ENCODE assay signal across 23 cellular contexts in the genomic region with DNA sequence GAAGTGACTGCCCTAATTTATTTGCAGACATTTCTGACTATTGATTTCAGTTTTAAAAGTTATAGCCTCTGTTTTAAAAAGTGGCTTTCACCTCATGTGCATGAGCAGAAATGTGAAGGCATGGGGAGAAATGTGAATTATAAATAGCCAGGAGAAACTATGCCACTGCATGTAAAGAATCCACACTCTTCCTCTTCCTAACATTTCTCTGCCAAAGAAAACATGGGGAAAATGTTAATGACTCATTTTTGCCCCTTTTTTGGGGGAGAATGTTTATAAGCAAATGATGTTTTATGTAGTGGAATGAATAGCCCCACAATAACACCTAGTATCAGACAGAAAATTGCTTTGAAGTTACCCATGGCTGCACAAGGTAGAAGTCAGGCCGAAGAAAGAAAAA.
DNase-seq lines count a peak whose midpoint lies in the region; ATAC-seq and TF ChIP-seq lines count a peak whose summit lies in the region.
"Had no signal": no experiment of that assay in that cellular context is flagged by ENCODE, and none has a peak within 500 bp of the region (broad histone marks: within the 10 kb centered on the region; RNA-seq: fewer than 3 reads in every experiment).

No MANE protein-coding gene starts in this region.

- H3K36me3 ChIP-seq in left ventricle myocardium inferior = no peaks in the 10 kb centered on the region
- no peaks in the 10 kb centered on the region for H3K36me3 ChIP-seq in heart right ventricle
- H3K36me3 ChIP-seq in esophagus muscularis mucosa = no peaks in the 10 kb centered on the region
- H3K36me3 ChIP-seq in neuron (ENCODE audit: insufficient read depth, low read length) = no peaks in the 10 kb centered on the region
- H3K36me3 ChIP-seq: brain microvascular endothelial cell had no signal

- H3K27ac ChIP-seq in left ventricle myocardium inferior (replicated peaks) = peak overlapping the region; percentile 49
- H3K27ac ChIP-seq in heart right ventricle = peak overlapping the region in 3 of 10 donors; percentile 4 to 35 (median 33)
- peak overlapping the region; percentile 64 to 76 (median 73) for H3K27ac ChIP-seq in esophagus muscularis mucosa (replicated peaks in 1 of 4)
- H3K27ac ChIP-seq: brain microvascular endothelial cell had no signal

- TF ChIP-seq CTCF in left ventricle myocardium inferior (IDR thresholded peaks at IDR 0.05; ENCODE audit: borderline replicate concordance) (no peak), heart right ventricle (IDR thresholded peaks at IDR 0.05) (no peak), esophagus muscularis mucosa (IDR thresholded peaks at IDR 0.05) (no peak)

- intact Hi-C loops in left ventricle myocardium inferior (cut with micrococcal nuclease) (no loop called here), heart right ventricle (cut with DNase I) (loop anchor here in 3 of 10 donors (10.0 kb wide), 3 partner anchors 326 to 586 kb away; a partner anchor contains a TSS), esophagus muscularis mucosa (cut with DNase I) (no loop called here)

- no peak for TF ChIP-seq EP300 in esophagus muscularis mucosa (IDR thresholded peaks at IDR 0.05)

- H3K27me3 ChIP-seq in left ventricle myocardium inferior (ENCODE audit: low read depth) (no peaks in the 10 kb centered on the region), heart right ventricle (no peaks in the 10 kb centered on the region), esophagus muscularis mucosa (no peaks in the 10 kb centered on the region), neuron (ENCODE audit: insufficient read depth, low read length) (no peaks in the 10 kb centered on the region)
- H3K27me3 ChIP-seq: brain microvascular endothelial cell had no signal

- ATAC-seq in heart right ventricle = no peak
- ATAC-seq in GM18867 (IDR thresholded peaks at IDR 0.05; ENCODE audit: unreplicated experiment) = no peak
- no peak for ATAC-seq in GM21526 (IDR thresholded peaks at IDR 0.05; ENCODE audit: low FRiP score, unreplicated experiment)
- ATAC-seq: activated CD8-positive, alpha-beta memory T cell treated with anti-CD3 and anti-CD28 coated beads, Interleukin-2, amount 10 ng/mL, durations not matched to agents 7 days and 5 days; HCT116; natural killer cell; stimulated activated naive CD8-positive, alpha-beta T cell treated with anti-CD3 and anti-CD28 coated beads, Interleukin-15, Interleukin-2, amounts not matched to agents 100 U/mL and 50 U/mL, for 24 hours had no signal

- peaks cover 40% of the 10 kb centered on the region for H3K4me1 ChIP-seq in left ventricle myocardium inferior
- H3K4me1 ChIP-seq in heart right ventricle = peaks cover 0 to 45% (median 16%) of the 10 kb centered on the region in 9 donors
- H3K4me1 ChIP-seq in esophagus muscularis mucosa = peaks cover 25 to 49% (median 39%) of the 10 kb centered on the region in 4 donors
- H3K4me1 ChIP-seq in neuron (ENCODE audit: insufficient read depth, low read length) = peaks cover 26% of the 10 kb centered on the region

- peak overlapping the region; percentile 51 for H2AFZ ChIP-seq in neuron (ENCODE audit: low read depth, low read length)

- DNase-seq in left ventricle myocardium inferior (no peak), heart right ventricle (no peak), esophagus muscularis mucosa (ENCODE audit: extremely low spot score) (no peak), NCI-H1048 (lab: John Stamatoyannopoulos, UW) (no peak)
- no peak for DNase-seq in stimulated activated CD4-positive, alpha-beta T cell treated with anti-CD3 and anti-CD28 coated beads, Interleukin-1b, Interleukin-23, amount 100 ng/mL, for 48 hours
- DNase-seq: activated CD4-positive, alpha-beta T cell treated with anti-CD3 and anti-CD28 coated beads for 4 hours; activated CD8-positive, alpha-beta memory T cell treated with anti-CD3 and anti-CD28 coated beads, Interleukin-2, amount 10 ng/mL, durations not matched to agents 7 days and 5 days; Caco-2; cortex of kidney; natural killer cell; NCI-H1417 treated with DMSO at 0.1 percent for 48 hours; NCI-H510A; NK-92 treated with Interleukin-12 subunit alpha and Interleukin-12 subunit beta, amount 100 ng/mL, for 24 hours; RPMI8226; stimulated activated CD4-positive, alpha-beta T cell treated with anti-CD3 and anti-CD28 coated beads, Interleukin-4, amount 100 ng/mL, for 1 hour; stimulated activated naive CD8-positive, alpha-beta T cell treated with anti-CD3 and anti-CD28 coated beads, Interleukin-15, Interleukin-2, amounts not matched to agents 100 U/mL and 50 U/mL, for 24 hours; trophoblast cell had no signal

- no peak for TF ChIP-seq POLR2A in esophagus muscularis mucosa (IDR thresholded peaks at IDR 0.05; ENCODE audit: low read depth)

- no peaks in the 10 kb centered on the region for H3K9me3 ChIP-seq in left ventricle myocardium inferior (replicated peaks)
- H3K9me3 ChIP-seq in heart right ventricle = no peaks in the 10 kb centered on the region
- H3K9me3 ChIP-seq in esophagus muscularis mucosa = no peaks in the 10 kb centered on the region
- no peaks in the 10 kb centered on the region for H3K9me3 ChIP-seq in neuron (ENCODE audit: low read length)
- H3K9me3 ChIP-seq: Caco-2 had no signal

- H3K4me3 ChIP-seq in left ventricle myocardium inferior (no peak overlapping the region), heart right ventricle (no peak overlapping the region), esophagus muscularis mucosa (no peak overlapping the region), neuron (ENCODE audit: low read length) (no peak overlapping the region)
- H3K4me3 ChIP-seq: skin epidermis had no signal

- 66 to 73% methylated on average over 1 of the region's 1 CpG for WGBS in heart right ventricle, 2 donors
- WGBS in esophagus muscularis mucosa = 80% methylated on average over 1 of the region's 1 CpG
